ENCODE assay signal across 19 cellular contexts in the genomic region with DNA sequence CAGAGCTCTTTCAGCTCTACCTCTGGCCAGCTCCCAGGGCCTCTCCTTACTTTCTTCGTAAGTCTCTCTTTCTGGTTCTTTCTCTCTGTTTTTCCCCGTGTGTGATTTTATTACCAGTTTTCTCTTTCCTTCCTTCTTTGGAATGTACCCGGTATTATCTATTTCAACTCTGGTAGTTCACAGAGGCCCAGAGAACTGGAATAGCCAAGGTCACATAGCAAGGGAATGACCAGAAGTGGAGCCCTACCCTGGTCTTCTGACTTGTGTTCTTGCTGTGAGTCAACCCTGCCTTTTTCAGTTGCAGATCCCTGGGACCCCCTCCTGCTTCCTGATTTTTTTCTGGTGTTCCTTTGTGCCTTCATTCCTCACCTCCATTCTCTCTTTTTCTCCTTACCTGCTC. TPM values are rescaled to one million over a fixed set of nuclear protein-coding genes. Genes with fewer than 3 reads are reported as not detected.
A peak's percentile ranks its signal among the peaks of the same experiment; 100 is the strongest.
DNase-seq lines count a peak whose midpoint lies in the region; ATAC-seq, FAIRE-seq and TF ChIP-seq lines count a peak whose summit lies in the region.
"Had no signal": no experiment of that assay in that cellular context is flagged by ENCODE, and none has a peak within 500 bp of the region (broad histone marks: within the 10 kb centered on the region; RNA-seq: fewer than 3 reads in every experiment).

No MANE protein-coding gene starts in this region.

- H3K79me2 ChIP-seq in PC-9 (ENCODE audit: low read depth) (peaks cover 22% of the 10 kb centered on the region), hepatocyte (no peaks in the 10 kb centered on the region)

- peak; percentile 42 for DNase-seq in H7
- DNase-seq in PC-9 = peak in 1 of 2 experiments; percentile 83
- no peak for DNase-seq in hepatocyte (ENCODE audit: low spot score)
- no peak for DNase-seq in pancreas
- DNase-seq in ureter (ENCODE audit: low spot score) = no peak
- no peak for DNase-seq in GM19238 (ENCODE audit: insufficient read length, low spot score)
- DNase-seq: activated naive CD4-positive, alpha-beta T cell; caudate nucleus; effector CD8-positive, alpha-beta T cell; midbrain; NCI-H1436; NCI-H446 had no signal

- peaks cover 36% of the 10 kb centered on the region for H3K4me1 ChIP-seq in PC-9 (replicated peaks; ENCODE audit: insufficient read depth)
- peaks cover 28% of the 10 kb centered on the region for H3K4me1 ChIP-seq in hepatocyte (ENCODE audit: insufficient read depth)
- peaks cover 0 to 14% (median 7%) of the 10 kb centered on the region in 3 donors for H3K4me1 ChIP-seq in pancreas

- H3K4me3 ChIP-seq in H7 (ENCODE audit: insufficient read depth, low read depth, low read length) = no peak overlapping the region
- peak overlapping the region; percentile 81; the same call in 1 of the 2 replicates for H3K4me3 ChIP-seq in PC-9
- no peak overlapping the region for H3K4me3 ChIP-seq in hepatocyte
- peak overlapping the region in 2 of 4 donors; percentile 38 to 56 for H3K4me3 ChIP-seq in pancreas

- H2AFZ ChIP-seq in PC-9 (peak overlapping the region; percentile 74; the same call in 1 of the 2 replicates), hepatocyte (no peak overlapping the region)

- H3K9me3 ChIP-seq in PC-9 (ENCODE audit: insufficient read depth, low read depth) (no peaks in the 10 kb centered on the region), hepatocyte (ENCODE audit: low read depth) (no peaks in the 10 kb centered on the region), pancreas (no peaks in the 10 kb centered on the region)
- H3K9me3 ChIP-seq: BLaER1 had no signal

- CTCF ChIA-PET in PC-9 (lab: Charles Lee) = interaction anchor here (2.2 kb wide), 1 partner anchor 16 kb away, joined by 7 read pairs; no protein-coding TSS in a partner anchor

- H3F3A ChIP-seq in PC-9 (ENCODE audit: insufficient read depth, low read depth) = peaks cover 24% of the 10 kb centered on the region

- no peaks in the 10 kb centered on the region for H3K36me3 ChIP-seq in H7 (replicated peaks; ENCODE audit: control insufficient read depth, insufficient read depth, low read length)
- no peaks in the 10 kb centered on the region for H3K36me3 ChIP-seq in PC-9 (ENCODE audit: low read depth)
- no peaks in the 10 kb centered on the region for H3K36me3 ChIP-seq in hepatocyte (replicated peaks; ENCODE audit: insufficient read depth, low read depth)
- no peaks in the 10 kb centered on the region for H3K36me3 ChIP-seq in pancreas
- H3K36me3 ChIP-seq: BLaER1, WERI-Rb-1 had no signal

- intact Hi-C loops in PC-9 (cut with micrococcal nuclease; ENCODE audit: unreplicated experiment) (no loop called here), pancreas (cut with DNase I) (no loop called here)

- H3K27ac ChIP-seq in PC-9 (peak overlapping the region; percentile 89), hepatocyte (peak overlapping the region; percentile 57), pancreas (peak overlapping the region; percentile 17 to 61 (median 46))
- H3K27ac ChIP-seq: BLaER1, KMS-11, WERI-Rb-1 had no signal

- no peak for FAIRE-seq in pancreas (lab: Jason Lieb, UNC)

- TF ChIP-seq CTCF in PC-9 (conservative IDR thresholded peaks at IDR 0.05) (no peak), hepatocyte (IDR thresholded peaks at IDR 0.05; ENCODE audit: poor library complexity) (no peak), pancreas (IDR thresholded peaks at IDR 0.05) (no peak)

- BruUV-seq in PC-9 (replicated peaks; lab: Mats Ljungman, UMichigan) = TSS peak; percentile 83

- peaks cover 81% of the 10 kb centered on the region for H3K27me3 ChIP-seq in H7 (ENCODE audit: control insufficient read depth, insufficient read depth, low read length)
- no peaks in the 10 kb centered on the region for H3K27me3 ChIP-seq in PC-9 (ENCODE audit: insufficient read depth, low read depth)
- H3K27me3 ChIP-seq in hepatocyte = peaks cover 85% of the 10 kb centered on the region
- no peaks in the 10 kb centered on the region for H3K27me3 ChIP-seq in pancreas

- POLR2A ChIA-PET in PC-9 (lab: Charles Lee; ENCODE audit: unreplicated experiment) = interaction anchor here (0.6 to 1.1 kb wide), 5 partner anchors 10 to 112 kb away, joined by 3 to 7 read pairs (median 5); no protein-coding TSS in a partner anchor

- H4K20me1 ChIP-seq in PC-9 (ENCODE audit: insufficient read depth) = peaks cover 8% of the 10 kb centered on the region
- no peaks in the 10 kb centered on the region for H4K20me1 ChIP-seq in hepatocyte (ENCODE audit: insufficient read depth, poor library complexity, severe bottlenecking)

- H3K4me2 ChIP-seq in PC-9 = peak overlapping the region; percentile 94
- H3K4me2 ChIP-seq in hepatocyte = peak overlapping the region; percentile 92
- H3K4me2 ChIP-seq: KMS-11 had no signal

- H3K9me2 ChIP-seq in PC-9 (ENCODE audit: insufficient read depth) (no peaks in the 10 kb centered on the region), hepatocyte (replicated peaks; ENCODE audit: insufficient read depth) (no peaks in the 10 kb centered on the region)

- ATAC-seq in pancreas (peak in 1 of 4 donors; percentile 26), HG02763 (IDR thresholded peaks at IDR 0.05; ENCODE audit: unreplicated experiment) (no peak)

- 54% methylated on average over 3 of the region's 3 CpGs for WGBS in hepatocyte (ENCODE audit: low lambda C conversion rate, missing lambda C conversion rate)
- 22 to 41% methylated on average over 3 of the region's 3 CpGs for WGBS in pancreas, 2 donors

RNA-seq across cellular contexts. Expression of a gene that starts 0.8 kb away (rescaled TPM):
- 0.14 TPM in 1 of 2 replicates, not detected in the other for total RNA-seq in H7 (2014; rRNA removed; shearing (Covaris generic))
- total RNA-seq in PC-9 (2021) (7.3 and 7.5 TPM in 2 replicates), hepatocyte (0.73 and 1.1 TPM in 2 replicates), pancreas (1 to 10 TPM in 3 of 6 donors, under 1 TPM in 3; 0.18 to 1.3 (median 0.78) TPM), ureter (0.65 TPM)
- polyA plus RNA-seq in hepatocyte (2.2 and 3.3 TPM in 2 replicates), pancreas (under 1 TPM; 0.38 to 0.54 TPM)
- total RNA-seq: OCI-LY7, progenitor cell of endocrine pancreas had no signal

RNA-seq across cellular contexts. Expression of a gene that starts 9.3 kb away (rescaled TPM):
- total RNA-seq in H7 (2014; rRNA removed; shearing (Covaris generic)) = 26.1 and 27.2 TPM in 2 replicates
- total RNA-seq in PC-9 (2021) = 48.3 and 49.3 TPM in 2 replicates
- 50.9 and 55.6 TPM in 2 replicates for total RNA-seq in hepatocyte
- 74.5 and 79.6 TPM in 2 replicates for polyA plus RNA-seq in hepatocyte
- total RNA-seq in pancreas = 10 to 100 TPM; 17.9 to 35.6 (median 23.8) TPM
- 10 to 100 TPM; 20.8 to 36.9 TPM for polyA plus RNA-seq in pancreas
- 76.0 TPM for total RNA-seq in ureter

RNA-seq across cellular contexts. Expression of a gene that starts 15.3 kb away (rescaled TPM):
- 42.6 and 43.5 TPM in 2 replicates for total RNA-seq in H7 (2014; rRNA removed; shearing (Covaris generic))
- total RNA-seq in PC-9 (2021) (33.3 and 37.6 TPM in 2 replicates), hepatocyte (20.9 and 21.3 TPM in 2 replicates), pancreas (10 to 100 TPM; 12.5 to 19.3 (median 13.5) TPM), ureter (33.2 TPM)
- polyA plus RNA-seq in hepatocyte (26.5 and 34.8 TPM in 2 replicates), pancreas (10 to 100 TPM; 20.7 to 29.8 TPM)

RNA-seq across cellular contexts. Expression of a gene that starts 36.6 kb away (rescaled TPM):
- total RNA-seq in H7 (2014; rRNA removed; shearing (Covaris generic)) = not detected in 2 replicates
- total RNA-seq in PC-9 (2021) = not detected in 2 replicates
- 6.3 and 7.7 TPM in 2 replicates for total RNA-seq in hepatocyte
- 5.0 and 10.1 TPM in 2 replicates for polyA plus RNA-seq in hepatocyte
- under 1 TPM in 5 of 6 donors, not detected in 1; 0.14 to 0.22 (median 0.16) TPM for total RNA-seq in pancreas
- under 1 TPM; 0.15 to 0.19 TPM for polyA plus RNA-seq in pancreas
- 0.78 TPM for total RNA-seq in ureter
- total RNA-seq: OCI-LY7, progenitor cell of endocrine pancreas had no signal

RNA-seq across cellular contexts. Expression of a gene that starts 59.6 kb away (rescaled TPM):
- not detected in 2 replicates for total RNA-seq in H7 (2014; rRNA removed; shearing (Covaris generic))
- total RNA-seq in PC-9 (2021) (not detected in 2 replicates), hepatocyte (0.40 and 1.0 TPM in 2 replicates), pancreas (not detected), ureter (not detected)
- polyA plus RNA-seq in hepatocyte (0.34 and 2.2 TPM in 2 replicates), pancreas (not detected)
- total RNA-seq: Daoy, OCI-LY7, progenitor cell of endocrine pancreas had no signal
